ENCODE assay signal across 1 cellular context in the genomic region with DNA sequence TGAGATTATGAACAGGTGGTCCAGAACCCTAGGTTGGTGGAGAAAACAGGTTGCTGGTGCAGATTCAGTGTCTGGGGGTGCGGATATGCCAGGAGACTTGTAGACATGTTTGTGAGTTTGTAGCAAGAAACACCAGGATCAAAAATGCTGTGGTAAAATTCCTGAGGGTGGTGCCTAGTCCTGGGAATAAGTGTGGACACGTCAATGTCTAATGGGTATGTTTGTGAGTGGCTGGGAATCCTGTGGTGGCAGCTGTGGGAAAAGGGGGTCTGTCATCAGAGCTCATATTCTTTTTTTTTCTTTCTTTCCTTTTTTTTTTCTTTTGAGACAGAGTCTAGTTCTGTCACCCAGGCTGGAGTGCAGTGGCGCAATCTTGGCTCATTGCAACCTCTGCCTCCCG.
A peak's percentile ranks its signal among the peaks of the same experiment; 100 is the strongest.
TF ChIP-seq lines count a peak whose summit lies in the region.

No MANE protein-coding gene starts in this region.

TF ChIP-seq in HepG2, 621 proteins besides CTCF, POLR2A, EP300 and RAD21:
- TF ChIP-seq MIER2 (CRISPR knock-in tag; IDR thresholded peaks at IDR 0.05) (no peak), ZNF552 (CRISPR knock-in tag; IDR thresholded peaks at IDR 0.05; ENCODE audit: borderline replicate concordance) (no peak), ISL2 (CRISPR knock-in tag; IDR thresholded peaks at IDR 0.05) (no peak), ZNF770 (CRISPR knock-in tag; IDR thresholded peaks at IDR 0.05) (peak; percentile 14; the same call in 1 of the 2 replicates), ZNF251 (CRISPR knock-in tag; IDR thresholded peaks at IDR 0.05) (no peak)
